1 cellular context compared by ENCODE assay signal in the genomic region with DNA sequence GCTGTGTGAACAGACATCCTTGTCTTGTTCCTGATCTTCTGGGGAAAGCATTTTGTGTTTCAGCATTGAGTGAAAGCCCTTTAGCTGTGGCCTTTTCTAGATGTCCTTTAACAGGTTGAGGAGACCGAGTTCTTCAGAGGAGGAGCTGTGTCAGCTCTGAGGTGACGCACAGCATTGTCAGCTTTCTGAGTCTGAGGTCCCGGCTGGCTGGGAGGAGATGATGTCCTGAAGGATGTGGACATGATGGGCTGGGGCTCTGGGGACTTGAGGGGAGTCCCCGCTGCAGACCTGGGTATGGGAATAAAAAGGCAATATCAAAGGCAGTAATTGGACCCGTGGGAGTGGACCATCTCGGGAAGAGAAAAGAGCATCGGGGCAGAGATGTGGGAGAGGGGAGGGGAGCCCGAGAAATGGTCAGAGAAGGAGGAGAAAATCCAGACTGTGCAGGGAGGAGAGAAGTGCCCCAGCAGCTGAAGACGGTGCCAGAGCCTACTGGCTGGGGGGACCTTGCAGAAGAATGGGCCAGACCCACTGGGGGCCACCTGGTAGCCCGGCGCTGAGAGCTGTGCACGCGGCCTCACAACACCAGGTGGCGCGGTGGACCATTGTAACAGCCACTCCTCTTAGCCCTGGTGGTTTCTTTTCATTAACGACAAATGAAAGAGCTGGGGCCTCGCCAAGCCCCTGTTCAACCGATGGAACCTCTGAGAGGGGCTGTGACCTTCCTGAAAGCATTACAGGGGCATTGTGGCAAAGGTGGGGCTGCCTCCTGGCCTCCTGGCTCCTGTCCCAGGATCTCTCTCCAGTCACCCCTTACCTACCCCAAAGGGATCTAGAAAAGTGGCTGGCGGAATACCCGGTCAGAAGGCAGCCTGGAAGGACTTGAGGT.
A peak's percentile ranks its signal among the peaks of the same experiment; 100 is the strongest.
TF ChIP-seq lines count a peak whose summit lies in the region.

No MANE protein-coding gene starts in this region.

TF ChIP-seq in HepG2, 621 proteins besides CTCF, POLR2A, EP300 and RAD21 (continued from another document and continues in another):
- TF ChIP-seq, protein P1, sequence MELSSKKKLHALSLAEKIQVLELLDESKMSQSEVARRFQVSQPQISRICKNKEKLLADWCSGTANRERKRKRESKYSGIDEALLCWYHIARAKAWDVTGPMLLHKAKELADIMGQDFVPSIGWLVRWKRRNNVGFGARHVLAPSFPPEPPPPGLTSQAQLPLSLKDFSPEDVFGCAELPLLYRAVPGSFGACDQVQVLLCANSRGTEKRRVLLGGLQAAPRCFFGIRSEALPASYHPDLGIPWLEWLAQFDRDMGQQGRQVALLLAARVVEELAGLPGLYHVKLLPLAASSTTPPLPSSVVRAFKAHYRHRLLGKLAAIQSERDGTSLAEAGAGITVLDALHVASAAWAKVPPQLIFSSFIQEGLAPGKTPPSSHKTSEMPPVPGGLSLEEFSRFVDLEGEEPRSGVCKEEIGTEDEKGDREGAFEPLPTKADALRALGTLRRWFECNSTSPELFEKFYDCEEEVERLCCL (CRISPR knock-in tag; IDR thresholded peaks at IDR 0.05; ENCODE audit: borderline replicate concordance), result no peak
- TF ChIP-seq ZNF367 (CRISPR knock-in tag; IDR thresholded peaks at IDR 0.05; ENCODE audit: borderline replicate concordance) (no peak), BHLHE40 (IDR thresholded peaks at IDR 0.05; ENCODE audit: low read length) (no peak), BCL6 (CRISPR knock-in tag; IDR thresholded peaks at IDR 0.05) (no peak), IRF2 (CRISPR knock-in tag; IDR thresholded peaks at IDR 0.05) (0 out of 2 replicates have a peak, but pooled peaks have one; percentile 34), ZBTB40 (IDR thresholded peaks at IDR 0.05) (no peak), ZBTB40 (CRISPR knock-in tag; IDR thresholded peaks at IDR 0.05) (no peak), IKZF1 (IDR thresholded peaks at IDR 0.05) (no peak), TCF7L2 (IDR thresholded peaks at IDR 0.05; ENCODE audit: low read depth, low read length) (no peak), ZNF20 (CRISPR knock-in tag; IDR thresholded peaks at IDR 0.05) (no peak), HIVEP1 (CRISPR knock-in tag; IDR thresholded peaks at IDR 0.05) (peak; percentile 45; the same call in 1 of the 2 replicates), POGK (CRISPR knock-in tag; conservative IDR thresholded peaks at IDR 0.05) (no peak), MAF1 (CRISPR knock-in tag; IDR thresholded peaks at IDR 0.05; ENCODE audit: borderline replicate concordance) (no peak), ZBTB38 (CRISPR knock-in tag; IDR thresholded peaks at IDR 0.05) (no peak), ZNF557 (CRISPR knock-in tag; IDR thresholded peaks at IDR 0.05) (no peak), TRAFD1 (CRISPR knock-in tag; IDR thresholded peaks at IDR 0.05; ENCODE audit: borderline replicate concordance) (no peak), SIX4 (CRISPR knock-in tag; IDR thresholded peaks at IDR 0.05) (no peak), ZNF224 (CRISPR knock-in tag; IDR thresholded peaks at IDR 0.05) (no peak), ZNF253 (CRISPR knock-in tag; IDR thresholded peaks at IDR 0.05; ENCODE audit: borderline replicate concordance) (no peak), HNRNPK (IDR thresholded peaks at IDR 0.05; ENCODE audit: low read depth, low read length, poor library complexity, severe bottlenecking) (no peak), CCDC6 (CRISPR knock-in tag; IDR thresholded peaks at IDR 0.05) (no peak), ZNF549 (CRISPR knock-in tag; IDR thresholded peaks at IDR 0.05) (no peak), SOX13 (IDR thresholded peaks at IDR 0.05) (no peak), SOX13 (CRISPR knock-in tag; conservative IDR thresholded peaks at IDR 0.05 in 1 of 2, IDR thresholded peaks at IDR 0.05 in 1 of 2) (no peak), E2F1 (CRISPR knock-in tag; IDR thresholded peaks at IDR 0.05) (no peak), U2AF1 (optimal IDR thresholded peaks at IDR 0.05; ENCODE audit: low read depth, low read length) (no peak), EED (CRISPR knock-in tag; IDR thresholded peaks at IDR 0.05) (no peak), ZNF468 (CRISPR knock-in tag; IDR thresholded peaks at IDR 0.05) (no peak), FOXP1 (IDR thresholded peaks at IDR 0.05) (no peak), FOXP1 (CRISPR knock-in tag; IDR thresholded peaks at IDR 0.05) (no peak), SNRNP70 (IDR thresholded peaks at IDR 0.05; ENCODE audit: low read depth, low read length) (no peak), NRL (CRISPR knock-in tag; IDR thresholded peaks at IDR 0.05; ENCODE audit: borderline replicate concordance) (peak; percentile 10; the same call in 1 of the 2 replicates), KDM5B (CRISPR knock-in tag; IDR thresholded peaks at IDR 0.05; ENCODE audit: borderline replicate concordance) (0 out of 2 replicates have a peak, but pooled peaks have one; percentile 39), HDAC2 (CRISPR knock-in tag; IDR thresholded peaks at IDR 0.05) (no peak), SUZ12 (IDR thresholded peaks at IDR 0.05; ENCODE audit: low read depth, low read length) (no peak)
- TF ChIP-seq, protein P2, sequence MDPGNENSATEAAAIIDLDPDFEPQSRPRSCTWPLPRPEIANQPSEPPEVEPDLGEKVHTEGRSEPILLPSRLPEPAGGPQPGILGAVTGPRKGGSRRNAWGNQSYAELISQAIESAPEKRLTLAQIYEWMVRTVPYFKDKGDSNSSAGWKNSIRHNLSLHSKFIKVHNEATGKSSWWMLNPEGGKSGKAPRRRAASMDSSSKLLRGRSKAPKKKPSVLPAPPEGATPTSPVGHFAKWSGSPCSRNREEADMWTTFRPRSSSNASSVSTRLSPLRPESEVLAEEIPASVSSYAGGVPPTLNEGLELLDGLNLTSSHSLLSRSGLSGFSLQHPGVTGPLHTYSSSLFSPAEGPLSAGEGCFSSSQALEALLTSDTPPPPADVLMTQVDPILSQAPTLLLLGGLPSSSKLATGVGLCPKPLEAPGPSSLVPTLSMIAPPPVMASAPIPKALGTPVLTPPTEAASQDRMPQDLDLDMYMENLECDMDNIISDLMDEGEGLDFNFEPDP (CRISPR knock-in tag; conservative IDR thresholded peaks at IDR 0.05), result no peak
- TF ChIP-seq, protein P3, sequence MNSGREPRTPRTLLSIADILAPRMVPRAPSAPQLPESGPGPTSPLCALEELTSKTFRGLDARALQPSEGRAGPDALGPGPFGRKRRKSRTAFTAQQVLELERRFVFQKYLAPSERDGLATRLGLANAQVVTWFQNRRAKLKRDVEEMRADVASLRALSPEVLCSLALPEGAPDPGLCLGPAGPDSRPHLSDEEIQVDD (CRISPR knock-in tag; IDR thresholded peaks at IDR 0.05; ENCODE audit: borderline replicate concordance), result no peak
- TF ChIP-seq, protein P4, sequence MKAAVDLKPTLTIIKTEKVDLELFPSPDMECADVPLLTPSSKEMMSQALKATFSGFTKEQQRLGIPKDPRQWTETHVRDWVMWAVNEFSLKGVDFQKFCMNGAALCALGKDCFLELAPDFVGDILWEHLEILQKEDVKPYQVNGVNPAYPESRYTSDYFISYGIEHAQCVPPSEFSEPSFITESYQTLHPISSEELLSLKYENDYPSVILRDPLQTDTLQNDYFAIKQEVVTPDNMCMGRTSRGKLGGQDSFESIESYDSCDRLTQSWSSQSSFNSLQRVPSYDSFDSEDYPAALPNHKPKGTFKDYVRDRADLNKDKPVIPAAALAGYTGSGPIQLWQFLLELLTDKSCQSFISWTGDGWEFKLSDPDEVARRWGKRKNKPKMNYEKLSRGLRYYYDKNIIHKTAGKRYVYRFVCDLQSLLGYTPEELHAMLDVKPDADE (CRISPR knock-in tag; IDR thresholded peaks at IDR 0.05), result no peak
- TF ChIP-seq, protein P5, sequence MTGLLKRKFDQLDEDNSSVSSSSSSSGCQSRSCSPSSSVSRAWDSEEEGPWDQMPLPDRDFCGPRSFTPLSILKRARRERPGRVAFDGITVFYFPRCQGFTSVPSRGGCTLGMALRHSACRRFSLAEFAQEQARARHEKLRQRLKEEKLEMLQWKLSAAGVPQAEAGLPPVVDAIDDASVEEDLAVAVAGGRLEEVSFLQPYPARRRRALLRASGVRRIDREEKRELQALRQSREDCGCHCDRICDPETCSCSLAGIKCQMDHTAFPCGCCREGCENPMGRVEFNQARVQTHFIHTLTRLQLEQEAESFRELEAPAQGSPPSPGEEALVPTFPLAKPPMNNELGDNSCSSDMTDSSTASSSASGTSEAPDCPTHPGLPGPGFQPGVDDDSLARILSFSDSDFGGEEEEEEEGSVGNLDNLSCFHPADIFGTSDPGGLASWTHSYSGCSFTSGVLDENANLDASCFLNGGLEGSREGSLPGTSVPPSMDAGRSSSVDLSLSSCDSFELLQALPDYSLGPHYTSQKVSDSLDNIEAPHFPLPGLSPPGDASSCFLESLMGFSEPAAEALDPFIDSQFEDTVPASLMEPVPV (CRISPR knock-in tag; IDR thresholded peaks at IDR 0.05), result no peak
